In genomic region chr4:1581164-1581894, GRCh38 we compare ENCODE assay signal across 8 cellular contexts.
DNase-seq lines count a peak whose midpoint lies in the region; ATAC-seq and TF ChIP-seq lines count a peak whose summit lies in the region.
"Not testable (repeated sequence)": the region's sequence is repeated elsewhere in the genome, so short reads cannot be mapped to it uniquely, and the experiment has no call there.

No MANE protein-coding gene starts in this region.

- intact Hi-C loops in left lung (cut with DNase I): not testable (repeated sequence)

- TF ChIP-seq POLR2A in Peyer's patch (IDR thresholded peaks at IDR 0.05): not testable (repeated sequence)

- in situ Hi-C loops in ACHN (cut with HindIII; ENCODE audit: low pct_ligation_motif_present, low pct_unique_long_range_greater_than_20kb, low sequenced_read_pairs): not testable (repeated sequence)

- H3K4me1 ChIP-seq in Peyer's patch: peaks cover 0 to 15% (median 1%) of the 10 kb centered on the region in 4 donors
- not testable (repeated sequence) for H3K4me1 ChIP-seq in left lung

- H3K9me3 ChIP-seq in Peyer's patch, left lung: not testable (repeated sequence)

- not testable (repeated sequence) for H3K36me3 ChIP-seq in Peyer's patch, left lung

- DNase-seq in ACHN (peak; percentile 84), Peyer's patch (peak; percentile 78 to 96 (median 79)), ecto neural progenitor cell (ENCODE audit: low spot score) (peak; percentile 88), left lung (peak; percentile 95 to 98)
- DNase-seq in activated CD8-positive, alpha-beta memory T cell treated with anti-CD3 and anti-CD28 coated beads, Interleukin-2, amount 50 U/mL, for 4 hours: peak; percentile 86
- peak; percentile 94 for DNase-seq in stimulated activated CD4-positive, alpha-beta T cell treated with anti-CD3 and anti-CD28 coated beads, Interleukin-1b, Interleukin-23, amount 100 ng/mL, for 48 hours

- H3K27ac ChIP-seq in Peyer's patch (peak overlapping the region in 1 of 4 donors; percentile 25), left lung (peak overlapping the region in 1 of 2 donors; percentile 55)

- not testable (repeated sequence) for H3K4me3 ChIP-seq in Peyer's patch, left lung

- TF ChIP-seq CTCF in Peyer's patch (IDR thresholded peaks at IDR 0.05); left lung (IDR thresholded peaks at IDR 0.05): not testable (repeated sequence)

- ATAC-seq in GM19035 (IDR thresholded peaks at IDR 0.05; ENCODE audit: unreplicated experiment) (peak; percentile 67), HG03378 (IDR thresholded peaks at IDR 0.05; ENCODE audit: unreplicated experiment) (peak; percentile 50), left lung (peak; percentile 68)

- not testable (repeated sequence) for H3K27me3 ChIP-seq in Peyer's patch, left lung
